ENCODE assay signal across 15 cellular contexts in genomic region chr1:182622795-182623528, GRCh38. TPM values are rescaled to one million over a fixed set of nuclear protein-coding genes. Genes with fewer than 3 reads are reported as not detected.
DNase-seq lines count a peak whose midpoint lies in the region; ATAC-seq and TF ChIP-seq lines count a peak whose summit lies in the region.
"Had no signal": no experiment of that assay in that cellular context is flagged by ENCODE, and none has a peak within 500 bp of the region (broad histone marks: within the 10 kb centered on the region; RNA-seq: fewer than 3 reads in every experiment).

No MANE protein-coding gene starts in this region.

- H2BK15ac ChIP-seq in mesendoderm (replicated peaks; ENCODE audit: low read depth), result no peak overlapping the region

- peaks cover 19% of the 10 kb centered on the region for H3K79me1 ChIP-seq in trophoblast cell (ENCODE audit: low read length)
- H3K79me1 ChIP-seq in mesendoderm (ENCODE audit: low read length), result no peaks in the 10 kb centered on the region

- peak overlapping the region; percentile 29 for H3K4me3 Mint-ChIP-seq in activated B cell treated with CpG ODN at 0.5 μM for 24 hours

- H3K79me2 ChIP-seq in trophoblast cell (ENCODE audit: control insufficient read depth, insufficient read depth, low read length, poor library complexity), result no peaks in the 10 kb centered on the region
- no peaks in the 10 kb centered on the region for H3K79me2 ChIP-seq in mesendoderm (ENCODE audit: control insufficient read depth, insufficient read depth, low read length)

- H3K36me3 Mint-ChIP-seq in activated B cell treated with CpG ODN at 0.5 μM for 24 hours (ENCODE audit: low read depth), result peaks cover 2% of the 10 kb centered on the region

- peak overlapping the region; percentile 79 for H3K27ac Mint-ChIP-seq in activated B cell treated with CpG ODN at 0.5 μM for 24 hours

- H4K8ac ChIP-seq in trophoblast cell (ENCODE audit: low read depth, low read length) (peak overlapping the region; percentile 31), mesendoderm (ENCODE audit: low read depth, low read length) (no peak overlapping the region)

- H4K91ac ChIP-seq in trophoblast cell (ENCODE audit: low read depth, low read length), result peak overlapping the region; percentile 88

- TF ChIP-seq CTCF in activated B cell treated with CpG ODN at 0.5 μM for 24 hours (IDR thresholded peaks at IDR 0.05), result no peak

- intact Hi-C loops in activated B cell treated with CpG ODN at 0.5 μM for 24 hours (cut with micrococcal nuclease), result no loop called here

- H3K36me3 ChIP-seq in trophoblast cell (ENCODE audit: control insufficient read depth in 1 of 2, insufficient read depth in 2 of 2, low read length in 2 of 2) (no peaks in the 10 kb centered on the region), mesendoderm (ENCODE audit: control insufficient read depth, insufficient read depth, low read length) (no peaks in the 10 kb centered on the region)
- H3K36me3 ChIP-seq: thyroid gland had no signal

- H2BK120ac ChIP-seq in trophoblast cell (ENCODE audit: insufficient read depth, low read length, poor library complexity), result peak overlapping the region; percentile 21
- no peak overlapping the region for H2BK120ac ChIP-seq in mesendoderm (ENCODE audit: low read depth, low read length)

- peak; percentile 56 for DNase-seq in DMS 273 (lab: John Stamatoyannopoulos, UW; ENCODE audit: unreplicated experiment)
- DNase-seq in DMS 273 treated with DMSO at 0.1 percent for 48 hours (lab: John Stamatoyannopoulos, UW), result no peak
- DNase-seq in activated B cell treated with CpG ODN at 0.5 μM for 24 hours, result no peak
- no peak for DNase-seq in trophoblast cell
- no peak for DNase-seq in mesendoderm
- no peak for DNase-seq in activated naive CD4-positive, alpha-beta T cell treated with Interleukin-2 at 50 U/mL for 16 hours
- DNase-seq: cerebellar nuclear complex; hippocampal formation; NCI-H1417 treated with DMSO at 0.1 percent for 48 hours; SHP77 treated with DMSO at 0.1 percent for 48 hours; stimulated activated CD4-positive, alpha-beta T cell treated with anti-CD3 and anti-CD28 coated beads, Interleukin-1b, Interleukin-23, amount 100 ng/mL, for 48 hours; thyroid gland had no signal

- H3K4me3 ChIP-seq in trophoblast cell (ENCODE audit: low read depth, low read length) (no peak overlapping the region), mesendoderm (ENCODE audit: low read length) (no peak overlapping the region)
- H3K4me3 ChIP-seq: thyroid gland had no signal

- peaks cover 12 to 14% of the 10 kb centered on the region in 2 experiments for H3K4me1 ChIP-seq in trophoblast cell (ENCODE audit: control insufficient read depth in 1 of 2, insufficient read depth in 2 of 2, low read length in 2 of 2)
- H3K4me1 ChIP-seq in mesendoderm (ENCODE audit: control insufficient read depth, low read depth, low read length), result peaks cover 4% of the 10 kb centered on the region

- H3K4me2 ChIP-seq in trophoblast cell (ENCODE audit: low read length) (no peak overlapping the region), mesendoderm (ENCODE audit: low read length) (no peak overlapping the region)

- H4K5ac ChIP-seq in mesendoderm (ENCODE audit: low read length), result no peak overlapping the region

- H3K4ac ChIP-seq in trophoblast cell (ENCODE audit: low read depth, low read length) (peak overlapping the region; percentile 70), mesendoderm (ENCODE audit: low read depth, low read length) (no peak overlapping the region)

- no peaks in the 10 kb centered on the region for H3K27me3 Mint-ChIP-seq in activated B cell treated with CpG ODN at 0.5 μM for 24 hours

- WGBS in trophoblast cell (ENCODE audit: extremely low coverage, insufficient coverage, insufficient read length), result no CpG with 5 or more reads among the region's 7 CpGs
- WGBS in mesendoderm (ENCODE audit: extremely low coverage, insufficient coverage, low lambda C conversion rate), result no CpG with 5 or more reads among the region's 7 CpGs

- CTCF ChIA-PET in activated B cell treated with CpG ODN at 0.5 μM for 24 hours (lab: Charles Lee), result interaction anchor here (0.9 kb wide), 1 partner anchor 17 kb away, joined by 3 read pairs; no protein-coding TSS in a partner anchor

- H4K12ac ChIP-seq in trophoblast cell (ENCODE audit: low read depth, low read length), result no peak overlapping the region

- peaks cover 6% of the 10 kb centered on the region for H3K9me3 Mint-ChIP-seq in activated B cell treated with CpG ODN at 0.5 μM for 24 hours

- H2AK5ac ChIP-seq in trophoblast cell (ENCODE audit: low read length), result peak overlapping the region; percentile 96
- H2AK5ac ChIP-seq in mesendoderm (ENCODE audit: low read length), result no peak overlapping the region

- peak overlapping the region; percentile 72 for H2BK12ac ChIP-seq in trophoblast cell (ENCODE audit: low read length)

- H3K14ac ChIP-seq in trophoblast cell (ENCODE audit: low read length), result peak overlapping the region; percentile 69

- H3K27ac ChIP-seq in trophoblast cell (ENCODE audit: low read depth, low read length), result no peak overlapping the region
- no peak overlapping the region for H3K27ac ChIP-seq in mesendoderm (ENCODE audit: low read depth, low read length)
- H3K27ac ChIP-seq: 22Rv1 had no signal

- POLR2A ChIA-PET in activated B cell treated with CpG ODN at 0.5 μM for 24 hours (lab: Charles Lee), result interaction anchor here (0.5 to 1.4 kb wide), 4 partner anchors 9 to 25 kb away, joined by 3 to 5 read pairs (median 4); no protein-coding TSS in a partner anchor

- ATAC-seq in HG02678 (IDR thresholded peaks at IDR 0.05; ENCODE audit: unreplicated experiment) (peak; percentile 64), activated B cell treated with CpG ODN at 0.5 μM for 24 hours (ENCODE audit: low read depth) (peak; percentile 47), HG03439 (IDR thresholded peaks at IDR 0.05; ENCODE audit: unreplicated experiment) (no peak)

- no peak overlapping the region for H3K56ac ChIP-seq in mesendoderm (ENCODE audit: low read length)

- no peaks in the 10 kb centered on the region for H3K27me3 ChIP-seq in trophoblast cell (ENCODE audit: insufficient read depth, low read length)
- no peaks in the 10 kb centered on the region for H3K27me3 ChIP-seq in mesendoderm (ENCODE audit: insufficient read depth, low read length, poor library complexity)
- H3K27me3 ChIP-seq: thyroid gland had no signal

- H2BK5ac ChIP-seq in trophoblast cell (ENCODE audit: low read depth, low read length, poor library complexity) (peak overlapping the region; percentile 60), mesendoderm (ENCODE audit: low read length) (no peak overlapping the region)

- H3K4me1 Mint-ChIP-seq in activated B cell treated with CpG ODN at 0.5 μM for 24 hours, result peaks cover 43% of the 10 kb centered on the region

- no peak overlapping the region for H3K18ac ChIP-seq in trophoblast cell (ENCODE audit: low read length)
- no peak overlapping the region for H3K18ac ChIP-seq in mesendoderm (ENCODE audit: low read length)

- no peaks in the 10 kb centered on the region for H3K9me3 ChIP-seq in trophoblast cell (ENCODE audit: insufficient read depth, low read depth, low read length)
- H3K9me3 ChIP-seq: thyroid gland had no signal

- H3K9ac ChIP-seq in trophoblast cell (ENCODE audit: low read length) (no peak overlapping the region), mesendoderm (ENCODE audit: low read length) (no peak overlapping the region)

- no peak overlapping the region for H3K23ac ChIP-seq in trophoblast cell (ENCODE audit: low read length)
- no peak overlapping the region for H3K23ac ChIP-seq in mesendoderm (ENCODE audit: low read length)

- H2AFZ ChIP-seq in trophoblast cell (ENCODE audit: insufficient read depth, low read length, poor library complexity), result peak overlapping the region; percentile 59

RNA-seq across cellular contexts. Expression of gene RGS16, which starts 18.8 kb away (rescaled TPM):
- total RNA-seq in activated B cell treated with CpG ODN at 0.5 μM for 24 hours, result 2.6 TPM in 2 replicates
- 138 and 141 TPM in 2 replicates for polyA plus RNA-seq in trophoblast cell (2013)
- 44.1 TPM for polyA plus RNA-seq in mesendoderm (2013, experiment 1 of 2)
- polyA plus RNA-seq in mesendoderm (2013, experiment 2 of 2), result 42.9 TPM

RNA-seq across cellular contexts. Expression of gene RNASEL, which starts 33.9 kb away (rescaled TPM):
- total RNA-seq in activated B cell treated with CpG ODN at 0.5 μM for 24 hours, result 10.0 and 11.1 TPM in 2 replicates
- 1.2 and 1.4 TPM in 2 replicates for polyA plus RNA-seq in trophoblast cell (2013)
- polyA plus RNA-seq in mesendoderm (2013, experiment 1 of 2), result 0.62 TPM
- polyA plus RNA-seq in mesendoderm (2013, experiment 2 of 2), result 0.64 TPM
